8 cellular contexts compared by ENCODE assay signal in genomic region chr7:128343554-128344430, GRCh38. TPM values are rescaled to one million over a fixed set of nuclear protein-coding genes. Genes with fewer than 3 reads are reported as not detected.
A peak's percentile ranks its signal among the peaks of the same experiment; 100 is the strongest.
DNase-seq lines count a peak whose midpoint lies in the region; ATAC-seq, FAIRE-seq and TF ChIP-seq lines count a peak whose summit lies in the region.

Gene RBM28 (minus strand): TSS chr7:128343908. CDS start chr7:128343793, 115 bp downstream.

- peaks cover 47% of the 10 kb centered on the region for H3K4me1 Mint-ChIP-seq in brain

- peak; percentile 6 for FAIRE-seq in A204.1 (lab: Jason Lieb, UNC)

- H3K4me3 Mint-ChIP-seq in brain = peak within 1 kb of the TSS; percentile 86 to 99 (median 90)

- H3K27me3 Mint-ChIP-seq in brain = peaks cover 16% of the 10 kb centered on the region

- peaks cover 0 to 2% (median 0%) of the 10 kb centered on the region in 5 experiments for H3K9me3 Mint-ChIP-seq in brain

- ATAC-seq in GM18520 (IDR thresholded peaks at IDR 0.05; ENCODE audit: unreplicated experiment) (peak; percentile 92), HG03060 (IDR thresholded peaks at IDR 0.05; ENCODE audit: low read depth, unreplicated experiment) (peak; percentile 88)

- peak within 1 kb of the TSS; percentile 86 for H3K4me3 ChIP-seq in iPS-11a (ENCODE audit: low read depth, low read length)
- H3K4me3 ChIP-seq in skeletal muscle cell (ENCODE audit: low read depth, low read length) = peak within 1 kb of the TSS; percentile 92

- H3K27ac Mint-ChIP-seq in brain = peak within 1 kb of the TSS; percentile 25 to 99 (median 95)

- H3K36me3 Mint-ChIP-seq in brain = peaks cover 6% of the 10 kb centered on the region

- TF ChIP-seq CTCF in brain (conservative IDR thresholded peaks at IDR 0.05) = no peak

- DNase-seq in NCI-H2107 treated with DMSO at 0.1 percent for 48 hours (lab: John Stamatoyannopoulos, UW; ENCODE audit: unreplicated experiment) = peak; percentile 83
- DNase-seq in UCSD-AML1 (lab: John Stamatoyannopoulos, UW; ENCODE audit: unreplicated experiment) = peak; percentile 80
- peak; percentile 48 for DNase-seq in skeletal muscle cell (ENCODE audit: low read depth)

RNA-seq across cellular contexts. Expression of gene RBM28, which starts in this region (rescaled TPM):
- polyA plus RNA-seq in brain (ENCODE audit: insufficient read depth, low read depth, low replicate concordance) = 12.6 TPM

Comparison
In these comparisons a context has a peak if more than half of its experiments do, and no peak if none do; other contexts are left out.
1. Peak in every context shown above with its lines: DNase-seq, ATAC-seq and H3K4me3 ChIP-seq.